In genomic region chr11:65116370-65117205, GRCh38 we compare ENCODE assay signal across 8 cellular contexts. TPM values are rescaled to one million over a fixed set of nuclear protein-coding genes. Genes with fewer than 3 reads are reported as not detected.
DNase-seq lines count a peak whose midpoint lies in the region; ATAC-seq and TF ChIP-seq lines count a peak whose summit lies in the region.

No MANE protein-coding gene starts in this region.

- no peak for TF ChIP-seq EP300 in ovary (IDR thresholded peaks at IDR 0.05)

- DNase-seq in NCI-H146 (lab: John Stamatoyannopoulos, UW) = peak; percentile 52
- DNase-seq in activated T-cell treated with anti-CD3 and anti-CD28 coated beads, Interleukin-2, amount 50 U/mL, for 48 hours = peak; percentile 74 to 82
- peak; percentile 70 for DNase-seq in fibroblast of mammary gland (ENCODE audit: low read depth)
- DNase-seq in ovary = peak in 3 of 5 donors; percentile 41 to 63 (median 61)
- no peak for DNase-seq in NCI-H524 treated with DMSO at 0.1 percent for 48 hours (lab: John Stamatoyannopoulos, UW)

- H3K4me1 ChIP-seq in ovary (ENCODE audit: insufficient read depth) = peaks cover 9% of the 10 kb centered on the region

- TF ChIP-seq POLR2A in ovary (IDR thresholded peaks at IDR 0.05) = no peak

- peak overlapping the region; percentile 27 to 70 for H3K27ac ChIP-seq in ovary

- H3K27me3 ChIP-seq in ovary = no peaks in the 10 kb centered on the region

- intact Hi-C loops in ovary (cut with DNase I) = loop anchor here in 3 of 4 donors (5.0 to 10.0 kb wide), 7 partner anchors 34 to 272 kb away; partner anchors contain the start of genes ARL2 (in 2 of the 3), ATG2A (in 1 of the 3), CAPN1 (in 1 of the 3) and CDC42BPG (in 1 of the 3)

- no peaks in the 10 kb centered on the region for H3K36me3 ChIP-seq in ovary

- H3K4me3 ChIP-seq in GM12875 (ENCODE audit: low read depth, low read length) = peak overlapping the region; percentile 98
- peak overlapping the region; percentile 84 for H3K4me3 ChIP-seq in fibroblast of mammary gland (ENCODE audit: control insufficient read depth, low read depth, low read length)
- H3K4me3 ChIP-seq in ovary = peak overlapping the region; percentile 70

- H3K9me3 ChIP-seq in ovary = no peaks in the 10 kb centered on the region

- 16 to 18% (median 18%) methylated on average over 56 to 68 of the region's 68 CpGs for WGBS in ovary, 3 donors

- TF ChIP-seq CTCF in GM12875 (IDR thresholded peaks at IDR 0.05; ENCODE audit: borderline replicate concordance, insufficient read depth, low read depth, low read length) (no peak), fibroblast of mammary gland (conservative IDR thresholded peaks at IDR 0.05; ENCODE audit: control insufficient read depth, insufficient read depth, low read depth, low read length) (no peak), ovary (IDR thresholded peaks at IDR 0.05) (no peak)

- no peak for ATAC-seq in HG02884 (IDR thresholded peaks at IDR 0.05; ENCODE audit: unreplicated experiment)
- no peak for ATAC-seq in GM21515 (IDR thresholded peaks at IDR 0.05; ENCODE audit: unreplicated experiment)

RNA-seq across cellular contexts. Expression of gene ZNHIT2, which starts 0.9 kb away (rescaled TPM):
- total RNA-seq in ovary = 10 to 100 TPM; 10.0 to 33.7 (median 13.4) TPM
- 10 to 100 TPM in 1 of 2 donors, not detected in 1; 13.1 TPM for polyA plus RNA-seq in ovary

RNA-seq across cellular contexts. Expression of gene TM7SF2, which starts 4.9 kb away (rescaled TPM):
- 100 to 1,000 TPM in 1 of 7 donors, 10 to 100 TPM in 6; 30.0 to 170 (median 63.6) TPM for total RNA-seq in ovary
- polyA plus RNA-seq in ovary = 100 to 1,000 TPM in 1 of 2 donors, 10 to 100 TPM in 1; 88.8 to 128 TPM

RNA-seq across cellular contexts. Expression of gene FAU, which starts 5.3 kb away (rescaled TPM):
- total RNA-seq in ovary = 1,000 to 10,000 TPM; 1,141 to 2,272 (median 1,835) TPM
- polyA plus RNA-seq in ovary = 1,000 to 10,000 TPM; 1,053 to 1,798 TPM

RNA-seq across cellular contexts. Expression of gene MRPL49, which starts 5.5 kb away (rescaled TPM):
- total RNA-seq in ovary = 10 to 100 TPM; 47.1 to 61.8 (median 50.4) TPM
- 100 to 1,000 TPM in 1 of 2 donors, 10 to 100 TPM in 1; 64.0 to 106 TPM for polyA plus RNA-seq in ovary

RNA-seq across cellular contexts. Expression of gene SYVN1, which starts 17.7 kb away (rescaled TPM):
- 10 to 100 TPM; 21.1 to 73.0 (median 53.3) TPM for total RNA-seq in ovary
- 10 to 100 TPM; 26.7 to 59.6 TPM for polyA plus RNA-seq in ovary
